1 cellular context compared by ENCODE assay signal in genomic region chr1:95179205-95180001, GRCh38.
A peak's percentile ranks its signal among the peaks of the same experiment; 100 is the strongest.
TF ChIP-seq lines count a peak whose summit lies in the region.

No MANE protein-coding gene starts in this region.

TF ChIP-seq in K562, 482 proteins besides CTCF, POLR2A, EP300 and RAD21 (continued from another document and continues in another):
- TF ChIP-seq, protein P1, sequence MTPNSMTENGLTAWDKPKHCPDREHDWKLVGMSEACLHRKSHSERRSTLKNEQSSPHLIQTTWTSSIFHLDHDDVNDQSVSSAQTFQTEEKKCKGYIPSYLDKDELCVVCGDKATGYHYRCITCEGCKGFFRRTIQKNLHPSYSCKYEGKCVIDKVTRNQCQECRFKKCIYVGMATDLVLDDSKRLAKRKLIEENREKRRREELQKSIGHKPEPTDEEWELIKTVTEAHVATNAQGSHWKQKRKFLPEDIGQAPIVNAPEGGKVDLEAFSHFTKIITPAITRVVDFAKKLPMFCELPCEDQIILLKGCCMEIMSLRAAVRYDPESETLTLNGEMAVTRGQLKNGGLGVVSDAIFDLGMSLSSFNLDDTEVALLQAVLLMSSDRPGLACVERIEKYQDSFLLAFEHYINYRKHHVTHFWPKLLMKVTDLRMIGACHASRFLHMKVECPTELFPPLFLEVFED (CRISPR knock-in tag; conservative IDR thresholded peaks at IDR 0.05), result no peak
- no peak for TF ChIP-seq ZFX (CRISPR knock-in tag; IDR thresholded peaks at IDR 0.05)
- no peak for TF ChIP-seq SMARCA5 (IDR thresholded peaks at IDR 0.05)
- no peak for TF ChIP-seq ZNF586 (CRISPR knock-in tag; conservative IDR thresholded peaks at IDR 0.05)
- no peak for TF ChIP-seq ZC3H11A (IDR thresholded peaks at IDR 0.05; ENCODE audit: low read depth, low read length)
- no peak for TF ChIP-seq ZNF282 (CRISPR knock-in tag; IDR thresholded peaks at IDR 0.05)
- TF ChIP-seq RBM34 (IDR thresholded peaks at IDR 0.05; ENCODE audit: borderline replicate concordance, insufficient read depth, low read length), result no peak
- TF ChIP-seq IFI16 (CRISPR knock-in tag; IDR thresholded peaks at IDR 0.05), result no peak
- no peak for TF ChIP-seq CBX8 (IDR thresholded peaks at IDR 0.05; ENCODE audit: borderline replicate concordance, extremely low read depth, low read depth, low read length, poor library complexity, severe bottlenecking)
- TF ChIP-seq, protein P2, sequence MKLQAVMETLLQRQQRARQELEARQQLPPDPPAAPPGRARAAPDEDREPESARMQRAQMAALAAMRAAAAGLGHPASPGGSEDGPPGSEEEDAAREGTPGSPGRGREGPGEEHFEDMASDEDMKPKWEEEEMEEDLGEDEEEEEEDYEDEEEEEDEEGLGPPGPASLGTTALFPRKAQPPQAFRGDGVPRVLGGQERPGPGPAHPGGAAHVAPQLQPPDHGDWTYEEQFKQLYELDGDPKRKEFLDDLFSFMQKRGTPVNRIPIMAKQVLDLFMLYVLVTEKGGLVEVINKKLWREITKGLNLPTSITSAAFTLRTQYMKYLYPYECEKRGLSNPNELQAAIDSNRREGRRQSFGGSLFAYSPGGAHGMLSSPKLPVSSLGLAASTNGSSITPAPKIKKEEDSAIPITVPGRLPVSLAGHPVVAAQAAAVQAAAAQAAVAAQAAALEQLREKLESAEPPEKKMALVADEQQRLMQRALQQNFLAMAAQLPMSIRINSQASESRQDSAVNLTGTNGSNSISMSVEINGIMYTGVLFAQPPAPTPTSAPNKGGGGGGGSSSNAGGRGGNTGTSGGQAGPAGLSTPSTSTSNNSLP (IDR thresholded peaks at IDR 0.05; ENCODE audit: borderline replicate concordance, low read depth, low read length), result no peak
- no peak for TF ChIP-seq ZFP36 (IDR thresholded peaks at IDR 0.05; ENCODE audit: low read depth, low read length, partially characterized antibody)
- no peak for TF ChIP-seq CBX5 (IDR thresholded peaks at IDR 0.05; ENCODE audit: borderline replicate concordance, low read depth)
- TF ChIP-seq, protein P3, sequence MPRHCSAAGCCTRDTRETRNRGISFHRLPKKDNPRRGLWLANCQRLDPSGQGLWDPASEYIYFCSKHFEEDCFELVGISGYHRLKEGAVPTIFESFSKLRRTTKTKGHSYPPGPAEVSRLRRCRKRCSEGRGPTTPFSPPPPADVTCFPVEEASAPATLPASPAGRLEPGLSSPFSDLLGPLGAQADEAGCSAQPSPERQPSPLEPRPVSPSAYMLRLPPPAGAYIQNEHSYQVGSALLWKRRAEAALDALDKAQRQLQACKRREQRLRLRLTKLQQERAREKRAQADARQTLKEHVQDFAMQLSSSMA (CRISPR knock-in tag; IDR thresholded peaks at IDR 0.05), result no peak
- TF ChIP-seq ILK (tag; IDR thresholded peaks at IDR 0.05; ENCODE audit: borderline replicate concordance, low read depth), result no peak
- TF ChIP-seq ZNF354B (CRISPR knock-in tag; IDR thresholded peaks at IDR 0.05), result no peak
- TF ChIP-seq HSF4 (CRISPR knock-in tag; IDR thresholded peaks at IDR 0.05; ENCODE audit: borderline replicate concordance), result no peak
- TF ChIP-seq ZNF695 (CRISPR knock-in tag; IDR thresholded peaks at IDR 0.05), result no peak
- TF ChIP-seq NCOA6 (IDR thresholded peaks at IDR 0.05), result no peak
- TF ChIP-seq NELFE (IDR thresholded peaks at IDR 0.05; ENCODE audit: insufficient read depth, insufficient read length), result no peak
- peak; percentile 91 for TF ChIP-seq NCOR1 (IDR thresholded peaks at IDR 0.05)
- TF ChIP-seq PURB (CRISPR knock-in tag; IDR thresholded peaks at IDR 0.05; ENCODE audit: low read depth), result no peak
- TF ChIP-seq ZNF146 (CRISPR knock-in tag; IDR thresholded peaks at IDR 0.05; ENCODE audit: unreplicated experiment), result no peak
- no peak for TF ChIP-seq ZNF24 (IDR thresholded peaks at IDR 0.05)
- peak; percentile 97 for TF ChIP-seq DPF2 (IDR thresholded peaks at IDR 0.05)
- TF ChIP-seq ZNF212 (CRISPR knock-in tag; IDR thresholded peaks at IDR 0.05), result no peak
- TF ChIP-seq SMARCE1 (IDR thresholded peaks at IDR 0.05), result peak; percentile 89
- no peak for TF ChIP-seq HNRNPH1 (optimal IDR thresholded peaks at IDR 0.05; ENCODE audit: low read depth, low read length)
- peak; percentile 30; the same call in 1 of the 2 replicates for TF ChIP-seq RNF2 (IDR thresholded peaks at IDR 0.05)
- TF ChIP-seq CBFB (CRISPR knock-in tag; IDR thresholded peaks at IDR 0.05), result no peak
- TF ChIP-seq ZNF431 (CRISPR knock-in tag; IDR thresholded peaks at IDR 0.05), result no peak
- TF ChIP-seq NFYB (IDR thresholded peaks at IDR 0.05; ENCODE audit: extremely low read depth, insufficient read length), result no peak
- no peak for TF ChIP-seq ZBTB5 (IDR thresholded peaks at IDR 0.05)
- no peak for TF ChIP-seq MAFG (tag; conservative IDR thresholded peaks at IDR 0.05)
- no peak for TF ChIP-seq ZNF644 (tag; IDR thresholded peaks at IDR 0.05; ENCODE audit: low read depth)
- no peak for TF ChIP-seq BRF1 (IDR thresholded peaks at IDR 0.05; ENCODE audit: borderline replicate concordance, extremely low read depth, insufficient read length)
- no peak; the same call in 1 of the 2 replicates for TF ChIP-seq ZBTB2 (IDR thresholded peaks at IDR 0.05)
- TF ChIP-seq ZNF707 (CRISPR knock-in tag; conservative IDR thresholded peaks at IDR 0.05), result no peak
- TF ChIP-seq SRSF1 (IDR thresholded peaks at IDR 0.05; ENCODE audit: low read depth, low read length), result no peak
- no peak for TF ChIP-seq ZNF584 (CRISPR knock-in tag; IDR thresholded peaks at IDR 0.05; ENCODE audit: low read depth)
- TF ChIP-seq BACH1 (tag; IDR thresholded peaks at IDR 0.05), result no peak
- no peak for TF ChIP-seq HDAC6 (IDR thresholded peaks at IDR 0.05; ENCODE audit: low read depth, low read length)
- TF ChIP-seq NR3C1 (CRISPR knock-in tag; IDR thresholded peaks at IDR 0.05), result no peak
- peak; percentile 14 to 94; a peak in 2 of 4 replicates for TF ChIP-seq HDAC1 (IDR thresholded peaks at IDR 0.05)
- no peak for TF ChIP-seq ZNF778 (CRISPR knock-in tag; IDR thresholded peaks at IDR 0.05)
- no peak for TF ChIP-seq ZNF311 (CRISPR knock-in tag; IDR thresholded peaks at IDR 0.05)
- TF ChIP-seq JUN (IDR thresholded peaks at IDR 0.05; ENCODE audit: borderline replicate concordance, low read depth, low read length), result peak; percentile 43; the same call in 1 of the 2 replicates
- TF ChIP-seq JUN (CRISPR knock-in tag; IDR thresholded peaks at IDR 0.05; ENCODE audit: borderline replicate concordance), result no peak
- TF ChIP-seq SPI1 (IDR thresholded peaks at IDR 0.05; ENCODE audit: borderline replicate concordance, low read depth, low read length), result no peak
- TF ChIP-seq HEY1 (CRISPR knock-in tag; IDR thresholded peaks at IDR 0.05; ENCODE audit: borderline replicate concordance), result 0 out of 2 replicates have a peak, but pooled peaks have one; percentile 29
- no peak for TF ChIP-seq ZNF133 (CRISPR knock-in tag; IDR thresholded peaks at IDR 0.05)
- TF ChIP-seq ZNF3 (CRISPR knock-in tag; IDR thresholded peaks at IDR 0.05), result no peak
- no peak for TF ChIP-seq SRSF9 (IDR thresholded peaks at IDR 0.05; ENCODE audit: borderline replicate concordance, low read depth, low read length)
- no peak for TF ChIP-seq ZNF239 (CRISPR knock-in tag; IDR thresholded peaks at IDR 0.05)
- TF ChIP-seq ZNF589 (CRISPR knock-in tag; IDR thresholded peaks at IDR 0.05; ENCODE audit: low read depth), result no peak
- TF ChIP-seq TSC22D4 (tag; IDR thresholded peaks at IDR 0.05), result no peak
- TF ChIP-seq ATF6 (CRISPR knock-in tag; IDR thresholded peaks at IDR 0.05), result no peak
- TF ChIP-seq CTBP1 (IDR thresholded peaks at IDR 0.05; ENCODE audit: borderline replicate concordance), result peak; percentile 81; the same call in 1 of the 2 replicates
- TF ChIP-seq, protein P4, sequence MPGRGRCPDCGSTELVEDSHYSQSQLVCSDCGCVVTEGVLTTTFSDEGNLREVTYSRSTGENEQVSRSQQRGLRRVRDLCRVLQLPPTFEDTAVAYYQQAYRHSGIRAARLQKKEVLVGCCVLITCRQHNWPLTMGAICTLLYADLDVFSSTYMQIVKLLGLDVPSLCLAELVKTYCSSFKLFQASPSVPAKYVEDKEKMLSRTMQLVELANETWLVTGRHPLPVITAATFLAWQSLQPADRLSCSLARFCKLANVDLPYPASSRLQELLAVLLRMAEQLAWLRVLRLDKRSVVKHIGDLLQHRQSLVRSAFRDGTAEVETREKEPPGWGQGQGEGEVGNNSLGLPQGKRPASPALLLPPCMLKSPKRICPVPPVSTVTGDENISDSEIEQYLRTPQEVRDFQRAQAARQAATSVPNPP (IDR thresholded peaks at IDR 0.05; ENCODE audit: borderline replicate concordance, insufficient read depth, insufficient read length), result no peak
- TF ChIP-seq, protein P5, sequence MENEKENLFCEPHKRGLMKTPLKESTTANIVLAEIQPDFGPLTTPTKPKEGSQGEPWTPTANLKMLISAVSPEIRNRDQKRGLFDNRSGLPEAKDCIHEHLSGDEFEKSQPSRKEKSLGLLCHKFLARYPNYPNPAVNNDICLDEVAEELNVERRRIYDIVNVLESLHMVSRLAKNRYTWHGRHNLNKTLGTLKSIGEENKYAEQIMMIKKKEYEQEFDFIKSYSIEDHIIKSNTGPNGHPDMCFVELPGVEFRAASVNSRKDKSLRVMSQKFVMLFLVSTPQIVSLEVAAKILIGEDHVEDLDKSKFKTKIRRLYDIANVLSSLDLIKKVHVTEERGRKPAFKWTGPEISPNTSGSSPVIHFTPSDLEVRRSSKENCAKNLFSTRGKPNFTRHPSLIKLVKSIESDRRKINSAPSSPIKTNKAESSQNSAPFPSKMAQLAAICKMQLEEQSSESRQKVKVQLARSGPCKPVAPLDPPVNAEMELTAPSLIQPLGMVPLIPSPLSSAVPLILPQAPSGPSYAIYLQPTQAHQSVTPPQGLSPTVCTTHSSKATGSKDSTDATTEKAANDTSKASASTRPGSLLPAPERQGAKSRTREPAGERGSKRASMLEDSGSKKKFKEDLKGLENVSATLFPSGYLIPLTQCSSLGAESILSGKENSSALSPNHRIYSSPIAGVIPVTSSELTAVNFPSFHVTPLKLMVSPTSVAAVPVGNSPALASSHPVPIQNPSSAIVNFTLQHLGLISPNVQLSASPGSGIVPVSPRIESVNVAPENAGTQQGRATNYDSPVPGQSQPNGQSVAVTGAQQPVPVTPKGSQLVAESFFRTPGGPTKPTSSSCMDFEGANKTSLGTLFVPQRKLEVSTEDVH (IDR thresholded peaks at IDR 0.05; ENCODE audit: low read depth, partially characterized antibody), result no peak
- no peak for TF ChIP-seq ELF1 (tag; IDR thresholded peaks at IDR 0.05)
- no peak for TF ChIP-seq MCM2 (IDR thresholded peaks at IDR 0.05; ENCODE audit: low read depth)
- no peak for TF ChIP-seq WHSC1 (IDR thresholded peaks at IDR 0.05; ENCODE audit: low read length)
- no peak for TF ChIP-seq LARP7 (IDR thresholded peaks at IDR 0.05)
- no peak for TF ChIP-seq YBX1 (IDR thresholded peaks at IDR 0.05)
- TF ChIP-seq TFAP4 (CRISPR knock-in tag; IDR thresholded peaks at IDR 0.05; ENCODE audit: borderline replicate concordance), result no peak
- TF ChIP-seq KHSRP (IDR thresholded peaks at IDR 0.05), result 0 out of 2 replicates have a peak, but pooled peaks have one; percentile 36
- TF ChIP-seq CHCHD3 (CRISPR knock-in tag; IDR thresholded peaks at IDR 0.05), result no peak
- no peak for TF ChIP-seq XRCC5 (IDR thresholded peaks at IDR 0.05; ENCODE audit: low read depth, low read length)
- 0 out of 4 replicates have a peak, but pooled peaks of 1 of the 2 experiments have one; percentile 18 for TF ChIP-seq NONO (IDR thresholded peaks at IDR 0.05; ENCODE audit: low read depth in 2 of 2, low read length in 1 of 2)
- TF ChIP-seq KDM1A (IDR thresholded peaks at IDR 0.05), result peak; percentile 92 to 95
